ENCODE assay signal across 9 cellular contexts in the genomic region with DNA sequence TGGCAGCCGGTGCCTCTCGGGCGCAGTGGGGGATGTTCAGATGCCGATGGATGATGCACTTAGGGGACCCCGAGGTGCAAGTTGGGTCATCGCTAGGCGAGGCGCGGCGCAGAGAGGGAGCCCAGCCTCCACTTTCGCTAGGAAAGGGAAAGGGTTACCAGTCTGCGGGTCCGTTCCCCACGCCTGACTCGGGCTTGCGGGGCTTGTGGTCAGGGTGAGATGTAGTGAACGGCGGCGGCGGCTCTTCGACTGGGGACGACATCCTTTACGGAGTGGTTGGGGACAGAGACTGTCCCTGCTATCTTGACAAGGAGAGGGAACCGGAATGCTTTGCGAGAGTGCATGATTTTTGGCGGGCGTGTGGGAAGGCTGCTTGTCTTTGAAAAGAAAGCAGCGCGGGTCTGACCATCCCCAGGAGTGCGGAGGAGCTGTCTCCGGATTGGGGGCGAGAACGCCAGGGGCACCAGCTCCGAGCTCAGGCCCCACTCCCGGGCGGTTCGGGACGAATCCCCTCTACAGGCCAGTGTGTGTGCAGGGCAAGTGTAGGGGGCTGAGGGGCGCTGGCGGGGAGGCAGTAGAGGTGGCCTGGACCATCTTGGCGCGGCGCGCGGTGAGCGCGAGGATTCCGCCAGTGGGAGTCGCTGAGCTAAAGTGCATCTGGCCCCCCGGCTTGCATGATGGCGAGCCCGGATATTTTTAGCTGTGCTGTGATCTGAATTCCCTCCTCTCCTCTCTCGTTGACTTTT. TPM values are rescaled to one million over a fixed set of nuclear protein-coding genes. Genes with fewer than 3 reads are reported as not detected.
DNase-seq lines count a peak whose midpoint lies in the region; ATAC-seq, FAIRE-seq and TF ChIP-seq lines count a peak whose summit lies in the region.
"Had no signal": no experiment of that assay in that cellular context is flagged by ENCODE, and none has a peak within 500 bp of the region (broad histone marks: within the 10 kb centered on the region; RNA-seq: fewer than 3 reads in every experiment).

No MANE protein-coding gene starts in this region.

- H3K27me3 ChIP-seq in foreskin keratinocyte (peaks cover 95% of the 10 kb centered on the region), pancreas (peaks cover 0 to 29% (median 1%) of the 10 kb centered on the region in 4 donors)

- peak overlapping the region in 2 of 4 donors; percentile 28 to 32 for H3K4me3 ChIP-seq in pancreas

- DNase-seq in D341Med (ENCODE audit: low spot score) (peak; percentile 53), NCI-H526 (lab: John Stamatoyannopoulos, UW) (peak; percentile 80 to 95), foreskin keratinocyte (peak in 1 of 2 donors; percentile 7), pancreas (peak in 2 of 6 donors; percentile 52 to 55), NCI-H2029 (lab: John Stamatoyannopoulos, UW) (no peak), cortex of kidney (lab: John Stamatoyannopoulos, UW) (no peak)
- no peak for DNase-seq in T-helper 2 cell treated with Interferon-gamma antibody and Interleukin-4, amounts not matched to agents 5 μg/mL and 100 μg/mL, for 36 hours (ENCODE audit: low spot score)

- WGBS in pancreas, 2 donors = 2 to 3% methylated on average over 53 of the region's 53 CpGs

- no peak overlapping the region for H3K27ac Mint-ChIP-seq in T-helper 2 cell treated with Interferon-gamma antibody and Interleukin-4, amounts not matched to agents 5 μg/mL and 100 μg/mL, for 36 hours

- intact Hi-C loops in pancreas (cut with DNase I) = no loop called here

- no peak overlapping the region for H3K4me3 Mint-ChIP-seq in T-helper 2 cell treated with Interferon-gamma antibody and Interleukin-4, amounts not matched to agents 5 μg/mL and 100 μg/mL, for 36 hours

- FAIRE-seq in pancreas (lab: Jason Lieb, UNC) = no peak
- FAIRE-seq: urothelium cell line had no signal

- no peaks in the 10 kb centered on the region for H3K4me1 Mint-ChIP-seq in T-helper 2 cell treated with Interferon-gamma antibody and Interleukin-4, amounts not matched to agents 5 μg/mL and 100 μg/mL, for 36 hours (ENCODE audit: low read depth)

- H3K27me3 Mint-ChIP-seq in T-helper 2 cell treated with Interferon-gamma antibody and Interleukin-4, amounts not matched to agents 5 μg/mL and 100 μg/mL, for 36 hours (ENCODE audit: low read depth) = peaks cover 54% of the 10 kb centered on the region

- TF ChIP-seq CTCF in foreskin keratinocyte (conservative IDR thresholded peaks at IDR 0.05) (peak; percentile 15), pancreas (IDR thresholded peaks at IDR 0.05) (no peak)

- H3K36me3 ChIP-seq in pancreas = no peaks in the 10 kb centered on the region

- no peaks in the 10 kb centered on the region for H3K36me3 Mint-ChIP-seq in T-helper 2 cell treated with Interferon-gamma antibody and Interleukin-4, amounts not matched to agents 5 μg/mL and 100 μg/mL, for 36 hours (ENCODE audit: low read depth)

- H3K9me3 Mint-ChIP-seq in T-helper 2 cell treated with Interferon-gamma antibody and Interleukin-4, amounts not matched to agents 5 μg/mL and 100 μg/mL, for 36 hours = no peaks in the 10 kb centered on the region

- no peaks in the 10 kb centered on the region for H3K9me3 ChIP-seq in pancreas

- no peaks in the 10 kb centered on the region for H3K4me1 ChIP-seq in foreskin keratinocyte
- no peaks in the 10 kb centered on the region for H3K4me1 ChIP-seq in pancreas

- ATAC-seq in foreskin keratinocyte (peak; percentile 1), pancreas (peak in 3 of 4 donors; percentile 14 to 33 (median 19)), HG03097 (IDR thresholded peaks at IDR 0.05; ENCODE audit: low FRiP score, unreplicated experiment) (no peak)

- H3K27ac ChIP-seq in foreskin keratinocyte (no peak overlapping the region), pancreas (no peak overlapping the region)

RNA-seq across cellular contexts. Expression of a gene that starts 1.1 kb away (rescaled TPM):
- 0.44 and 0.46 TPM in 2 replicates for total RNA-seq in foreskin keratinocyte
- polyA plus RNA-seq in foreskin keratinocyte = 0.04 and 0.09 TPM in 2 replicates
- total RNA-seq in pancreas = 1 to 10 TPM in 1 of 6 donors, under 1 TPM in 5; 0.05 to 2.3 (median 0.18) TPM
- polyA plus RNA-seq in pancreas = under 1 TPM; 0.30 to 0.59 TPM

Comparison
In these comparisons a context has a peak if more than half of its experiments do, and no peak if none do; other contexts are left out.
1. DNase-seq: peak in D341Med (single experiment) and NCI-H526 (2 of 2); none in NCI-H2029 (single experiment), cortex of kidney (single experiment) and T-helper 2 cell treated with Interferon-gamma antibody and Interleukin-4, amounts not matched to agents 5 μg/mL and 100 μg/mL, for 36 hours (single experiment).